10 cellular contexts compared by ENCODE assay signal in the genomic region with DNA sequence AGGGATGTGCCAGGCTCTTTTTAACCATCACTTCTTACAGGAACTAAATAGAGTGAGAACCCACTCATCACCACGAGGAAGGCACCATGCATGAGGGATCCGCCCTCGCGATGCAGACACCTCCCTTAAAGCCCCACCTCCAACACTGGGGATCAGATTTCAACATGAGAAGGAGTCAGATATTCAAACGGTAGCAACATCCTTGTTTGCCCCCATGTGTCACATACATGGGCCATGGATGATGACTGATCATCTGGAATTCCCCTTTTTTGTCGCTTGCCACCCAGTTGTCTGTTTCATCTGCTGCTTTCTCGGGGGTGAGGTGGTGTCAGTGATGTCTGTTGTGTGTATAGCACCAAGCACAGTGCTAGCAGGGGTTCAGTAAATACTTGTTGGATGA. TPM values are rescaled to one million over a fixed set of nuclear protein-coding genes. Genes with fewer than 3 reads are reported as not detected.
DNase-seq lines count a peak whose midpoint lies in the region; ATAC-seq, FAIRE-seq and TF ChIP-seq lines count a peak whose summit lies in the region.
"Had no signal": no experiment of that assay in that cellular context is flagged by ENCODE, and none has a peak within 500 bp of the region (broad histone marks: within the 10 kb centered on the region; RNA-seq: fewer than 3 reads in every experiment).

No MANE protein-coding gene starts in this region.

- H3K9ac ChIP-seq in GM12878 (ENCODE audit: control insufficient read depth, insufficient read depth, low read length) = no peak overlapping the region; the same call in 1 of the 2 replicates

- POLR2A ChIA-PET in HEK293 (lab: Yijun Ruan, JAX) = no interaction called here
- POLR2A ChIA-PET in GM12878 (lab: Charles Lee) = interaction anchor here (0.9 to 3.0 kb wide), 4 partner anchors 9 to 19 kb away, joined by 3 to 18 read pairs (median 8); no protein-coding TSS in a partner anchor

- H3K4me3 ChIP-seq in HEK293 (ENCODE audit: low read depth, low read length) (no peak overlapping the region), GM12878 (no peak overlapping the region), small intestine (ENCODE audit: low read depth in 1 of 2, low read length in 2 of 2) (no peak overlapping the region)
- H3K4me3 ChIP-seq: skin epidermis had no signal

- FAIRE-seq in GM12878 (lab: Jason Lieb, UNC) (peak; percentile 57), small intestine (lab: Jason Lieb, UNC) (no peak)
- FAIRE-seq: H1 had no signal

- 25% methylated on average over 7 of the region's 7 CpGs for WGBS in GM12878 (ENCODE audit: insufficient coverage, insufficient replicate concordance, low lambda C conversion rate, missing lambda C conversion rate)
- 61 to 68% (median 62%) methylated on average over 7 of the region's 7 CpGs for WGBS in small intestine, 3 donors

- H3K9me3 ChIP-seq in HEK293 (ENCODE audit: control insufficient read depth, insufficient read depth, low read depth, low read length) (no peaks in the 10 kb centered on the region), GM12878 (replicated peaks; ENCODE audit: control insufficient read depth, insufficient read depth, low read length) (no peaks in the 10 kb centered on the region), small intestine (ENCODE audit: control insufficient read depth, low read depth) (no peaks in the 10 kb centered on the region)

- H4K20me1 ChIP-seq in GM12878 (ENCODE audit: control insufficient read depth, insufficient read depth) = no peaks in the 10 kb centered on the region

- H2AFZ ChIP-seq in GM12878 (ENCODE audit: control insufficient read depth, low read depth, low read length) = 0 out of 2 replicates have a peak overlapping the region, but pooled peaks have one; percentile 3

- peak; percentile 74 for ATAC-seq in GM12878

- H3K4me2 ChIP-seq in GM12878 (ENCODE audit: control insufficient read depth, insufficient read depth) = peak overlapping the region; percentile 76

- in situ Hi-C loops in GM13977 (cut with MboI; ENCODE audit: low pct_unique_long_range_greater_than_20kb, low sequenced_read_pairs, unreplicated experiment) (no loop called here), GM12878 (cut with MboI) (no loop called here)

- H3K27me3 ChIP-seq in GM12878 (replicated peaks in 1 of 2; ENCODE audit: control insufficient read depth in 2 of 2, insufficient read depth in 2 of 2, low read length in 1 of 2) (no peaks in the 10 kb centered on the region), small intestine (ENCODE audit: control insufficient read depth in 2 of 2, insufficient read depth in 2 of 2, low read length in 2 of 2) (no peaks in the 10 kb centered on the region)

- no peak for TF ChIP-seq RAD21 in GM12878 (IDR thresholded peaks at IDR 0.05; ENCODE audit: insufficient read depth, low read depth, low read length)

- SMC1A ChIA-PET in GM12878 (lab: Charles Lee; ENCODE audit: uncharacterized antibody, unreplicated experiment) = interaction anchor here (1.2 to 9.9 kb wide), 7 partner anchors 9 to 72 kb away, joined by 6 to 93 read pairs (median 15); no protein-coding TSS in a partner anchor

- H3K36me3 ChIP-seq in HEK293 (ENCODE audit: control insufficient read depth in 2 of 2, insufficient read depth in 1 of 2, low read length in 2 of 2) (no peaks in the 10 kb centered on the region), GM12878 (ENCODE audit: control insufficient read depth in 2 of 2, insufficient read depth in 2 of 2, low read length in 1 of 2) (peaks cover 0 to 3% of the 10 kb centered on the region in 2 experiments; a peak in 1 of 4 replicates), small intestine (ENCODE audit: control insufficient read depth in 2 of 2, insufficient read depth in 2 of 2, low read length in 2 of 2) (no peaks in the 10 kb centered on the region)

- no TSS peak for BruUV-seq in GM12878 (replicated peaks; lab: Mats Ljungman, UMichigan)

- H3K79me2 ChIP-seq in GM12878 (ENCODE audit: control insufficient read depth, insufficient read depth, low read length) = peaks cover 90% of the 10 kb centered on the region

- intact Hi-C loops in GM12878 (cut with micrococcal nuclease; ENCODE audit: unreplicated experiment) = loop anchor here (2.0 kb wide), 2 partner anchors 32 to 56 kb away; no protein-coding TSS in a partner anchor

- H3K27ac ChIP-seq in HEK293 (ENCODE audit: extremely low read depth, low read depth, low read length) (no peak overlapping the region), GM12878 (ENCODE audit: control insufficient read depth, insufficient read depth) (peak overlapping the region; percentile 72), small intestine (ENCODE audit: low read depth in 1 of 2, low read length in 1 of 2) (no peak overlapping the region)

- TF ChIP-seq POLR2A in GM12878 (IDR thresholded peaks at IDR 0.05; ENCODE audit: low read depth, low read length) = no peak

- TF ChIP-seq CTCF in GM13977 (IDR thresholded peaks at IDR 0.05; ENCODE audit: extremely low read depth, insufficient read depth, missing control alignments) (no peak), HEK293 (tag by site-specific recombination; IDR thresholded peaks at IDR 0.05) (no peak), GM12878 (IDR thresholded peaks at IDR 0.05 in 2 of 3, conservative IDR thresholded peaks at IDR 0.05 in 1 of 3; ENCODE audit: control insufficient read depth in 2 of 3, extremely low read depth in 1 of 3, insufficient read depth in 1 of 3, low read depth in 3 of 3, low read length in 3 of 3) (no peak)

- H3K4me1 ChIP-seq in HEK293 (ENCODE audit: control insufficient read depth, insufficient read depth, low read length) (peaks cover 24% of the 10 kb centered on the region), GM12878 (ENCODE audit: control insufficient read depth, insufficient read depth, low read length) (peaks cover 69% of the 10 kb centered on the region), small intestine (ENCODE audit: control insufficient read depth in 2 of 2, insufficient read depth in 1 of 2, low read depth in 1 of 2, low read length in 1 of 2) (peaks cover 14 to 31% of the 10 kb centered on the region in 2 donors)

- RAD21 ChIA-PET in GM12878 (lab: Charles Lee; ENCODE audit: unreplicated experiment) = interaction anchor here (0.9 to 3.3 kb wide), 12 partner anchors 9 to 71 kb away, joined by 3 to 28 read pairs (median 5); no protein-coding TSS in a partner anchor

- CTCF ChIA-PET in HEK293 (lab: Yijun Ruan, JAX) (interaction anchor here (1.0 to 1.3 kb wide), 2 partner anchors 20 to 51 kb away, joined by 3 to 4 read pairs; no protein-coding TSS in a partner anchor), GM12878 (lab: Yijun Ruan, JAX) (interaction anchor here (0.6 to 1.9 kb wide), 6 partner anchors 9 to 55 kb away, joined by 3 to 11 read pairs (median 4); no protein-coding TSS in a partner anchor)

- DNase-seq in GM13977 (ENCODE audit: low spot score) (peak; percentile 50), OCI-M1 (lab: John Stamatoyannopoulos, UW) (peak; percentile 23), GM12878 (ENCODE audit: low read depth, low spot score) (peak; percentile 74), COLO829 (ENCODE audit: low spot score) (no peak), NOMO-1 treated with DMSO at 0.1 percent for 48 hours (lab: John Stamatoyannopoulos, UW; ENCODE audit: unreplicated experiment) (no peak), small intestine (no peak)
- peak; percentile 71 for DNase-seq in stimulated activated naive CD4-positive, alpha-beta T cell treated with Interleukin-2 at 50 U/mL for 16 hours (lab: John Stamatoyannopoulos, UW)

- TF ChIP-seq EP300 in GM12878 (IDR thresholded peaks at IDR 0.05; ENCODE audit: borderline replicate concordance in 1 of 2, control insufficient read depth in 1 of 2, low read depth in 2 of 2, low read length in 2 of 2) = no peak

TF ChIP-seq in HEK293, 187 proteins besides CTCF, POLR2A, EP300 and RAD21:
- TF ChIP-seq OSR2 (tag by site-specific recombination; IDR thresholded peaks at IDR 0.05) = peak; percentile 18; the same call in 1 of the 2 replicates
- no peak for TF ChIP-seq ZNF223 (tag by site-specific recombination; IDR thresholded peaks at IDR 0.05)
- TF ChIP-seq ZNF830 (tag by site-specific recombination; IDR thresholded peaks at IDR 0.05; ENCODE audit: low read depth) = no peak
- TF ChIP-seq EGR2 (tag by site-specific recombination; IDR thresholded peaks at IDR 0.05; ENCODE audit: low read depth) = 0 out of 2 replicates have a peak, but pooled peaks have one; percentile 11

TF ChIP-seq in GM12878, 131 proteins besides CTCF, POLR2A, EP300 and RAD21 (continues in another document):
- TF ChIP-seq, protein P1, sequence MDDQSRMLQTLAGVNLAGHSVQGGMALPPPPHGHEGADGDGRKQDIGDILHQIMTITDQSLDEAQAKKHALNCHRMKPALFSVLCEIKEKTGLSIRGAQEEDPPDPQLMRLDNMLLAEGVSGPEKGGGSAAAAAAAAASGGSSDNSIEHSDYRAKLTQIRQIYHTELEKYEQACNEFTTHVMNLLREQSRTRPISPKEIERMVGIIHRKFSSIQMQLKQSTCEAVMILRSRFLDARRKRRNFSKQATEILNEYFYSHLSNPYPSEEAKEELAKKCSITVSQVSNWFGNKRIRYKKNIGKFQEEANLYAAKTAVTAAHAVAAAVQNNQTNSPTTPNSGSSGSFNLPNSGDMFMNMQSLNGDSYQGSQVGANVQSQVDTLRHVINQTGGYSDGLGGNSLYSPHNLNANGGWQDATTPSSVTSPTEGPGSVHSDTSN (IDR thresholded peaks at IDR 0.05; ENCODE audit: insufficient replicate concordance, low read depth, low read length) = peak; percentile 62
- TF ChIP-seq HDGF (IDR thresholded peaks at IDR 0.05) (peak; percentile 51; the same call in 1 of the 2 replicates), KDM1A (IDR thresholded peaks at IDR 0.05; ENCODE audit: borderline replicate concordance) (no peak), CREM (IDR thresholded peaks at IDR 0.05; ENCODE audit: low read depth) (peak; percentile 39; the same call in 1 of the 2 replicates), RELA (IDR thresholded peaks at IDR 0.05; ENCODE audit: borderline replicate concordance, partially characterized antibody) (peak; percentile 92)

RNA-seq across cellular contexts. Expression of a gene that starts 57.9 kb away (rescaled TPM):
- total RNA-seq in GM12878 (2013; cell fraction: nucleolus; rRNA removed) = 14.3 and 15.4 TPM in 2 replicates
- 25.1 and 25.4 TPM in 2 replicates for total RNA-seq in GM12878 (2014; rRNA removed)
- 13.5 and 15.3 TPM in 2 replicates for total RNA-seq in GM12878 (2014; rRNA removed; fragmentation: Illumina TruSeq; extraction: Trizol)
- 30.9 and 36.5 TPM in 2 replicates for total RNA-seq in GM12878 (2021)
- 5.6 TPM for polyA plus RNA-seq in GM12878 (2011; ENCODE audit: low read depth)
- polyA plus RNA-seq in GM12878 (2011; rRNA removed) = 11.6 and 13.0 TPM in 2 replicates
- polyA plus RNA-seq in GM12878 (2011; cell fraction: cytosol; rRNA removed) = 12.3 and 19.8 TPM in 2 replicates
- 10.9 and 14.6 TPM in 2 replicates for polyA plus RNA-seq in GM12878 (2011; cell fraction: nucleus; rRNA removed)
- polyA plus RNA-seq in GM12878 (2012) = 19.1 and 19.3 TPM in 2 replicates
- 10.1 and 15.4 TPM in 2 replicates for polyA plus RNA-seq in GM12878 (2014; fragmentation: Illumina TruSeq; extraction: Trizol)
- polyA plus RNA-seq in GM12878 (2014; fragmentation: Nextera tagmentation; extraction: Ambion mirVana) = 1 to 10 TPM; 1.2 to 3.1 TPM
- 28.1 and 31.1 TPM in 2 replicates for polyA plus RNA-seq in GM12878 (2014; rRNA removed)
- polyA plus RNA-seq in GM12878 (2016; fragmentation: Nextera tagmentation; extraction: Ambion mirVana) = 1 to 10 TPM; 5.2 to 7.2 TPM
- 14.9 and 16.7 TPM in 2 replicates for polyA minus RNA-seq in GM12878 (2011; rRNA and poly(A)+ RNA removed)
- 4.4 and 9.6 TPM in 2 replicates for polyA minus RNA-seq in GM12878 (2011; cell fraction: cytosol; rRNA and poly(A)+ RNA removed)
- 8.1 and 14.5 TPM in 2 replicates for polyA minus RNA-seq in GM12878 (2011; cell fraction: nucleus; rRNA and poly(A)+ RNA removed)
- polyA plus RNA-seq in small intestine = 100 to 1,000 TPM in 2 of 3 donors, 10 to 100 TPM in 1; 59.6 to 124 (median 103) TPM

Comparison
In these comparisons a context has a peak if more than half of its experiments do, and no peak if none do; other contexts are left out.
1. DNase-seq: peak in GM13977 (single experiment), OCI-M1 (single experiment), GM12878 (single experiment) and stimulated activated naive CD4-positive, alpha-beta T cell treated with Interleukin-2 at 50 U/mL for 16 hours (single experiment); none in COLO829 (single experiment), NOMO-1 treated with DMSO at 0.1 percent for 48 hours (single experiment) and small intestine (single experiment).